8 cellular contexts compared by ENCODE assay signal in the genomic region with DNA sequence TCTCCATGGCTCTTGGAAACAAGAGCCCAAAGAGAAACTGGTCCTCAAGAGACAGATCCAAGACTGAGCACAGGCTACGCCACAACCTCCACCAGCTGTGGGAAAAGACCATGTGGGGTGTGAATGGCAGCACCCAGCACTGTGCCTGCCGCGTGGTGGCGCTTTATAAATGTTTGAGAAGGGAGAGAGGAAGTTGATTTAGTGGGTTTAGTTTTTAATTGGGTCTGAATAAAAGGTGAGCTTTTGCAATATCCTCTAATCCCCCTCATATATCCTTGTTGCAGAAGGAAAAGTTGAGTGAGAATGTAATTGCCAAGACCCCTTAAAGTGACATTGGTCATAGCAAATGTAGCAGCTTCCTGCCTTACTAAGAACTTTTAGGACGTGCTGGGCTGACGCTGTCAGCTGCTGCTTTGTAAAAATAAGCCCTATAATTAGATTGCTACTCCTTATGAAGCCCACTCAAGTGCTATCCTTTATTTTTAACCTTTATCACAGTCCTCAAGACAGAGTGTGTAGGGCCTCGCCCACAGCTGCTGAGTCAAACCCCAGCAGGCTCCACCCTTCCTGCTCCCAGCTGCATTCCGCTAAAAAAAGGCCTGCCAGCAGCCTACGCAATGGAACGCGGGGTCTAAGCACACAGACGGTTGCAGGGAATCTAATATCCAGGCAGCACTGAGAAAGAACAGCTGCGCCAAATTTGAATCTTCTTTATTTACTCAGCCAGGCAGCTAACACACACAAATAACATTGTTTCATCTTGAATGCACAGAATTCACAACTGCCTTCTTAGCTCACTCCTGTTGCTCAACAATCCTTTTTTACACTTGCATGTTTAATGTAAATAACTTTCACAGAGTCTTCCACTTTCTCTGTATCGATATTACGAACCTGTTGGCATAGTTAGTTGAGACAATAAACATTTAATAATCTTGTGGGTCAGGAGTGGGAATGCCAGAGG. TPM values are rescaled to one million over a fixed set of nuclear protein-coding genes. Genes with fewer than 3 reads are reported as not detected.
DNase-seq lines count a peak whose midpoint lies in the region; ATAC-seq lines count a peak whose summit lies in the region.

No MANE protein-coding gene starts in this region.

- H3K27ac ChIP-seq in epithelial cell of prostate = peak overlapping the region; percentile 76

- H3K9ac ChIP-seq in mucosa of stomach (ENCODE audit: low read length) = peak overlapping the region; percentile 30

- ATAC-seq in GM18517 (IDR thresholded peaks at IDR 0.05; ENCODE audit: unreplicated experiment) (peak; percentile 66), HG03108 (IDR thresholded peaks at IDR 0.05; ENCODE audit: unreplicated experiment) (peak; percentile 78)

- no peaks in the 10 kb centered on the region for H3K9me3 ChIP-seq in mucosa of stomach (ENCODE audit: control insufficient read depth, low read length)

- peak; percentile 88 for DNase-seq in A172 (ENCODE audit: low spot score)
- DNase-seq in NOMO-1 (lab: John Stamatoyannopoulos, UW; ENCODE audit: unreplicated experiment in 2 of 2) = peak; percentile 57 to 63
- DNase-seq in activated CD8-positive, alpha-beta memory T cell treated with anti-CD3 and anti-CD28 coated beads, Interleukin-2, amount 50 U/mL, for 48 hours = peak; percentile 76
- no peak for DNase-seq in epithelial cell of prostate (ENCODE audit: low read depth, low spot score)
- DNase-seq in stimulated activated CD8-positive, alpha-beta memory T cell treated with anti-CD3 and anti-CD28 coated beads, Interleukin-7, amount 100 ng/mL, for 24 hours (ENCODE audit: low read depth) = peak; percentile 39

- H3K4me1 ChIP-seq in mucosa of stomach (ENCODE audit: control insufficient read depth, insufficient read depth, low read length) = peaks cover 40% of the 10 kb centered on the region

- H3K4me3 ChIP-seq in mucosa of stomach (ENCODE audit: low read length) = no peak overlapping the region

- H3K27me3 ChIP-seq in mucosa of stomach (ENCODE audit: control insufficient read depth, insufficient read depth, low read length) = no peaks in the 10 kb centered on the region

- H3K36me3 ChIP-seq in mucosa of stomach (ENCODE audit: control insufficient read depth, insufficient read depth, low read length) = no peaks in the 10 kb centered on the region

RNA-seq across cellular contexts. Expression of a gene that starts 47.3 kb away (rescaled TPM):
- total RNA-seq in A172 (2014; rRNA removed; shearing (Covaris generic)) = 436 and 466 TPM in 2 replicates
